Comparison of ENCODE assay signal across 2 cellular contexts in genomic region chr1:93093332-93094006, GRCh38.
A peak's percentile ranks its signal among the peaks of the same experiment; 100 is the strongest.
TF ChIP-seq lines count a peak whose summit lies in the region.

No MANE protein-coding gene starts in this region.

TF ChIP-seq in WTC11, 78 proteins besides CTCF, POLR2A, EP300 and RAD21 (continued from another document):
- TF ChIP-seq ZNF423 (CRISPR knock-in tag; IDR thresholded peaks at IDR 0.05) (no peak), ATF2 (CRISPR knock-in tag; IDR thresholded peaks at IDR 0.05; ENCODE audit: borderline replicate concordance, low read depth) (no peak), ZNF138 (CRISPR knock-in tag; conservative IDR thresholded peaks at IDR 0.05) (no peak), GABPB1 (CRISPR knock-in tag; IDR thresholded peaks at IDR 0.05) (no peak), KAT7 (CRISPR knock-in tag; IDR thresholded peaks at IDR 0.05; ENCODE audit: borderline replicate concordance) (no peak)
- TF ChIP-seq, protein P1, sequence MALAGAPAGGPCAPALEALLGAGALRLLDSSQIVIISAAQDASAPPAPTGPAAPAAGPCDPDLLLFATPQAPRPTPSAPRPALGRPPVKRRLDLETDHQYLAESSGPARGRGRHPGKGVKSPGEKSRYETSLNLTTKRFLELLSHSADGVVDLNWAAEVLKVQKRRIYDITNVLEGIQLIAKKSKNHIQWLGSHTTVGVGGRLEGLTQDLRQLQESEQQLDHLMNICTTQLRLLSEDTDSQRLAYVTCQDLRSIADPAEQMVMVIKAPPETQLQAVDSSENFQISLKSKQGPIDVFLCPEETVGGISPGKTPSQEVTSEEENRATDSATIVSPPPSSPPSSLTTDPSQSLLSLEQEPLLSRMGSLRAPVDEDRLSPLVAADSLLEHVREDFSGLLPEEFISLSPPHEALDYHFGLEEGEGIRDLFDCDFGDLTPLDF (CRISPR knock-in tag; IDR thresholded peaks at IDR 0.05): no peak
- TF ChIP-seq, protein P2, sequence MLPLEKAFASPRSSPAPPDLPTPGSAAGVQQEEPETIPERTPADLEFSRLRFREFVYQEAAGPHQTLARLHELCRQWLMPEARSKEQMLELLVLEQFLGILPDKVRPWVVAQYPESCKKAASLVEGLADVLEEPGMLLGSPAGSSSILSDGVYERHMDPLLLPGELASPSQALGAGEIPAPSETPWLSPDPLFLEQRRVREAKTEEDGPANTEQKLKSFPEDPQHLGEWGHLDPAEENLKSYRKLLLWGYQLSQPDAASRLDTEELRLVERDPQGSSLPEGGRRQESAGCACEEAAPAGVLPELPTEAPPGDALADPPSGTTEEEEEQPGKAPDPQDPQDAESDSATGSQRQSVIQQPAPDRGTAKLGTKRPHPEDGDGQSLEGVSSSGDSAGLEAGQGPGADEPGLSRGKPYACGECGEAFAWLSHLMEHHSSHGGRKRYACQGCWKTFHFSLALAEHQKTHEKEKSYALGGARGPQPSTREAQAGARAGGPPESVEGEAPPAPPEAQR (CRISPR knock-in tag; IDR thresholded peaks at IDR 0.05): no peak

TF ChIP-seq in HepG2, 621 proteins besides CTCF, POLR2A, EP300 and RAD21:
- TF ChIP-seq, protein P3, sequence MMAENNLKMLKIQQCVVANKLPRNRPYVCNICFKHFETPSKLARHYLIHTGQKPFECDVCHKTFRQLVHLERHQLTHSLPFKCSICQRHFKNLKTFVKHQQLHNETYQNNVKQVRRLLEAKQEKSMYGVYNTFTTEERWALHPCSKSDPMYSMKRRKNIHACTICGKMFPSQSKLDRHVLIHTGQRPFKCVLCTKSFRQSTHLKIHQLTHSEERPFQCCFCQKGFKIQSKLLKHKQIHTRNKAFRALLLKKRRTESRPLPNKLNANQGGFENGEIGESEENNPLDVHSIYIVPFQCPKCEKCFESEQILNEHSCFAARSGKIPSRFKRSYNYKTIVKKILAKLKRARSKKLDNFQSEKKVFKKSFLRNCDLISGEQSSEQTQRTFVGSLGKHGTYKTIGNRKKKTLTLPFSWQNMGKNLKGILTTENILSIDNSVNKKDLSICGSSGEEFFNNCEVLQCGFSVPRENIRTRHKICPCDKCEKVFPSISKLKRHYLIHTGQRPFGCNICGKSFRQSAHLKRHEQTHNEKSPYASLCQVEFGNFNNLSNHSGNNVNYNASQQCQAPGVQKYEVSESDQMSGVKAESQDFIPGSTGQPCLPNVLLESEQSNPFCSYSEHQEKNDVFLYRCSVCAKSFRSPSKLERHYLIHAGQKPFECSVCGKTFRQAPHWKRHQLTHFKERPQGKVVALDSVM (CRISPR knock-in tag; IDR thresholded peaks at IDR 0.05): peak; percentile 87
- TF ChIP-seq NFATC3 (CRISPR knock-in tag; IDR thresholded peaks at IDR 0.05) (no peak), TEAD3 (CRISPR knock-in tag; optimal IDR thresholded peaks at IDR 0.05; ENCODE audit: borderline replicate concordance) (peak; percentile 10), CHD2 (IDR thresholded peaks at IDR 0.05; ENCODE audit: low read depth, low read length) (no peak), ZNF121 (CRISPR knock-in tag; IDR thresholded peaks at IDR 0.05) (peak; percentile 89)
- TF ChIP-seq, protein P4, sequence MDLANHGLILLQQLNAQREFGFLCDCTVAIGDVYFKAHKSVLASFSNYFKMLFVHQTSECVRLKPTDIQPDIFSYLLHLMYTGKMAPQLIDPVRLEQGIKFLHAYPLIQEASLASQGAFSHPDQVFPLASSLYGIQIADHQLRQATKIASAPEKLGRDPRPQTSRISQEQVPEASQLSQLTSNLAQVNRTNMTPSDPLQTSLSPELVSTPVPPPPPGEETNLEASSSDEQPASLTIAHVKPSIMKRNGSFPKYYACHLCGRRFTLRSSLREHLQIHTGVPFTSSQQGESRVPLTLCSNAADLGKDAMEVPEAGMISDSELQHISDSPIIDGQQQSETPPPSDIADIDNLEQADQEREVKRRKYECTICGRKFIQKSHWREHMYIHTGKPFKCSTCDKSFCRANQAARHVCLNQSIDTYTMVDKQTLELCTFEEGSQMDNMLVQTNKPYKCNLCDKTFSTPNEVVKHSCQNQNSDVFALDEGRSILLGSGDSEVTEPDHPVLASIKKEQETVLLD (CRISPR knock-in tag; IDR thresholded peaks at IDR 0.05; ENCODE audit: low read depth): no peak
TF ChIP-seq in HepG2: peak in this region for 3.
